In genomic region chr17:45371414-45372324, GRCh38 we compare ENCODE assay signal across 9 cellular contexts. TPM values are rescaled to one million over a fixed set of nuclear protein-coding genes. Genes with fewer than 3 reads are reported as not detected.
DNase-seq lines count a peak whose midpoint lies in the region; ATAC-seq and TF ChIP-seq lines count a peak whose summit lies in the region.
"Had no signal": no experiment of that assay in that cellular context is flagged by ENCODE, and none has a peak within 500 bp of the region (broad histone marks: within the 10 kb centered on the region; RNA-seq: fewer than 3 reads in every experiment).

No MANE protein-coding gene starts in this region.

- WGBS in mammary epithelial cell (ENCODE audit: low coverage, missing lambda C conversion rate), result 2% methylated on average over 31 of the region's 55 CpGs

- BruUV-seq in PC-3 (replicated peaks; lab: Mats Ljungman, UMichigan) (TSS peak; percentile 99), mammary epithelial cell (replicated peaks; lab: Mats Ljungman, UMichigan) (TSS peak; percentile 96)

- peaks cover 0 to 5% (median 0%) of the 10 kb centered on the region in 3 donors for H3K36me3 Mint-ChIP-seq in immature natural killer cell

- CTCF ChIA-PET in PC-3 (lab: Charles Lee), result interaction anchor here (0.7 to 1.1 kb wide), 2 partner anchors 41 to 54 kb away, joined by 3 to 10 read pairs; partner anchors contain the start of gene MAP3K14
- CTCF ChIA-PET in mammary epithelial cell (lab: Charles Lee; ENCODE audit: low non-redundant PET), result interaction anchor here (0.5 kb wide), 1 partner anchor 76 kb away, joined by 4 read pairs; no protein-coding TSS in a partner anchor

- H2AFZ ChIP-seq in PC-3 (ENCODE audit: low read length), result peak overlapping the region; percentile 53
- H2AFZ ChIP-seq in mammary epithelial cell (ENCODE audit: low read depth, low read length), result peak overlapping the region; percentile 28

- H3K79me2 ChIP-seq in PC-3 (ENCODE audit: low read length) (no peaks in the 10 kb centered on the region), mammary epithelial cell (ENCODE audit: insufficient read depth, low read length) (no peaks in the 10 kb centered on the region)

- H3K27ac ChIP-seq in PC-3 (ENCODE audit: low read length) (peak overlapping the region; percentile 83), mammary epithelial cell (ENCODE audit: insufficient read depth, low read depth, low read length) (peak overlapping the region; percentile 91)
- H3K27ac ChIP-seq: VCaP had no signal

- H3K27ac Mint-ChIP-seq in immature natural killer cell, result peak overlapping the region in 1 of 6 donors; percentile 45

- peaks cover 15% of the 10 kb centered on the region for H3K4me1 ChIP-seq in PC-3 (ENCODE audit: insufficient read depth, low read length)
- peaks cover 29% of the 10 kb centered on the region for H3K4me1 ChIP-seq in mammary epithelial cell (ENCODE audit: insufficient read depth, low read length)
- H3K4me1 ChIP-seq in skeletal muscle satellite cell (ENCODE audit: control insufficient read depth, insufficient read depth, low read length), result peaks cover 53% of the 10 kb centered on the region

- peaks cover 3 to 6% of the 10 kb centered on the region in 2 donors for H3K4me1 Mint-ChIP-seq in immature natural killer cell

- ATAC-seq in PC-3, result peak; percentile 87
- ATAC-seq in HG03097 (IDR thresholded peaks at IDR 0.05; ENCODE audit: low FRiP score, unreplicated experiment), result no peak
- ATAC-seq in HG03025 (IDR thresholded peaks at IDR 0.05; ENCODE audit: low FRiP score, unreplicated experiment), result no peak

- peak overlapping the region; percentile 37 for H3K9ac ChIP-seq in PC-3 (ENCODE audit: low read length)
- H3K9ac ChIP-seq in mammary epithelial cell (ENCODE audit: insufficient read depth, low read length), result peak overlapping the region; percentile 68
- peak overlapping the region; percentile 86 for H3K9ac ChIP-seq in skeletal muscle satellite cell (ENCODE audit: low read depth, low read length)

- intact Hi-C loops in PC-3 (cut with micrococcal nuclease), result loop anchor here (1.0 kb wide), 1 partner anchor 54 kb away; the partner anchor contains the start of gene MAP3K14
- intact Hi-C loops in mammary epithelial cell (cut with micrococcal nuclease), result loop anchor here (1.0 kb wide), 2 partner anchors 50 to 54 kb away; partner anchors contain the start of gene MAP3K14

- DNase-seq in ELR (ENCODE audit: low read depth), result peak; percentile 99
- peak; percentile 83 for DNase-seq in PC-3
- peak; percentile 96 for DNase-seq in mammary epithelial cell
- no peak for DNase-seq in immature natural killer cell
- no peak for DNase-seq in NCI-H2196 (lab: John Stamatoyannopoulos, UW; ENCODE audit: unreplicated experiment)

- peaks cover 0 to 11% (median 9%) of the 10 kb centered on the region in 3 donors for H3K27me3 Mint-ChIP-seq in immature natural killer cell (ENCODE audit: low read depth in 3 of 3)

- dilution Hi-C loops in mammary epithelial cell (cut with HindIII; ENCODE audit: low sequenced_read_pairs), result no loop called here

- in situ Hi-C loops in mammary epithelial cell (cut with MboI; ENCODE audit: low sequenced_read_pairs in 2 of 2), result loop anchor here in 1 of 2 donors (10.0 kb wide), 1 partner anchor 57 kb away; the partner anchor contains the start of gene MAP3K14

- no peaks in the 10 kb centered on the region for H3F3A ChIP-seq in PC-3 (ENCODE audit: low read length, unreplicated experiment)

- H3K4me2 ChIP-seq in PC-3 (ENCODE audit: low read length) (peak overlapping the region; percentile 47), mammary epithelial cell (ENCODE audit: insufficient read depth, low read depth, low read length) (peak overlapping the region; percentile 82), skeletal muscle satellite cell (ENCODE audit: low read length) (peak overlapping the region; percentile 80)

- H3K4me3 ChIP-seq in PC-3 (ENCODE audit: low read length), result peak overlapping the region; percentile 22; the same call in 1 of the 2 replicates
- H3K4me3 ChIP-seq in mammary epithelial cell (replicated peaks in 1 of 3; ENCODE audit: insufficient read depth in 1 of 3, low read depth in 2 of 3, low read length in 3 of 3), result peak overlapping the region in 2 of 3 experiments; percentile 8 to 30
- H3K4me3 ChIP-seq in skeletal muscle satellite cell (ENCODE audit: low read length), result peak overlapping the region; percentile 57

- H3K9me2 ChIP-seq in PC-3 (replicated peaks; ENCODE audit: low read length), result no peaks in the 10 kb centered on the region

- peak overlapping the region in 4 of 5 donors; percentile 18 to 64 (median 32) for H3K4me3 Mint-ChIP-seq in immature natural killer cell

- H4K20me1 ChIP-seq in PC-3 (ENCODE audit: low read length) (no peaks in the 10 kb centered on the region), mammary epithelial cell (ENCODE audit: insufficient read depth, low read length) (no peaks in the 10 kb centered on the region)

- no peaks in the 10 kb centered on the region for H3K9me3 Mint-ChIP-seq in immature natural killer cell

- no peaks in the 10 kb centered on the region for H3K27me3 ChIP-seq in PC-3 (ENCODE audit: low read length)
- no peaks in the 10 kb centered on the region for H3K27me3 ChIP-seq in mammary epithelial cell (ENCODE audit: insufficient read depth, low read length)
- H3K27me3 ChIP-seq in skeletal muscle satellite cell (ENCODE audit: control insufficient read depth, insufficient read depth, low read length), result no peaks in the 10 kb centered on the region

- POLR2A ChIA-PET in PC-3 (lab: Charles Lee; ENCODE audit: unreplicated experiment), result interaction anchor here (0.6 to 1.0 kb wide), 6 partner anchors 52 to 213 kb away, joined by 3 to 15 read pairs (median 4); partner anchors contain the start of gene MAP3K14

- no peaks in the 10 kb centered on the region for H3K36me3 ChIP-seq in PC-3 (ENCODE audit: low read depth, low read length)
- no peaks in the 10 kb centered on the region for H3K36me3 ChIP-seq in mammary epithelial cell (ENCODE audit: insufficient read depth, low read length)
- H3K36me3 ChIP-seq in skeletal muscle satellite cell (ENCODE audit: insufficient read depth, low read length), result no peaks in the 10 kb centered on the region

- H3K9me3 ChIP-seq in PC-3 (ENCODE audit: low read length), result no peaks in the 10 kb centered on the region
- H3K9me3 ChIP-seq in mammary epithelial cell (replicated peaks; ENCODE audit: insufficient read depth, low read length), result no peaks in the 10 kb centered on the region
- H3K9me3 ChIP-seq in skeletal muscle satellite cell (replicated peaks; ENCODE audit: low read length), result no peaks in the 10 kb centered on the region

- no peak for TF ChIP-seq CTCF in PC-3 (conservative IDR thresholded peaks at IDR 0.05; ENCODE audit: low read depth, low read length)
- peak in 1 of 2 donors; percentile 7 for TF ChIP-seq CTCF in mammary epithelial cell (conservative IDR thresholded peaks at IDR 0.05 in 1 of 2, IDR thresholded peaks at IDR 0.05 in 1 of 2; ENCODE audit: extremely low read depth in 1 of 2, insufficient read depth in 1 of 2, low read depth in 1 of 2, low read length in 2 of 2)

RNA-seq across cellular contexts. Expression of gene MAP3K14, which starts 54.8 kb away (rescaled TPM):
- total RNA-seq in PC-3 (2014; rRNA removed), result 15.9 and 16.8 TPM in 2 replicates
- 10 to 100 TPM in 1 of 2 donors, 1 to 10 TPM in 1; 5.2 to 11.6 TPM for total RNA-seq in mammary epithelial cell
- 9.3 TPM for polyA plus RNA-seq in mammary epithelial cell
- 9.1 TPM for polyA minus RNA-seq in mammary epithelial cell
- polyA plus RNA-seq in immature natural killer cell, result 1 to 10 TPM; 1.0 to 3.4 (median 3.0) TPM
- 4.3 and 4.6 TPM in 2 replicates for total RNA-seq in skeletal muscle satellite cell (2012; rRNA removed)

Comparison
In these comparisons a context has a peak if more than half of its experiments do, and no peak if none do; other contexts are left out.
1. DNase-seq: peak in ELR (single experiment), PC-3 (single experiment) and mammary epithelial cell (single experiment); none in immature natural killer cell (0 of 3) and NCI-H2196 (single experiment).
2. Peak in every context shown above with its lines, with median percentiles within 50 percentile points of each other: H3K4me2 ChIP-seq, H3K4me3 ChIP-seq and H3K9ac ChIP-seq.